In the genomic region with DNA sequence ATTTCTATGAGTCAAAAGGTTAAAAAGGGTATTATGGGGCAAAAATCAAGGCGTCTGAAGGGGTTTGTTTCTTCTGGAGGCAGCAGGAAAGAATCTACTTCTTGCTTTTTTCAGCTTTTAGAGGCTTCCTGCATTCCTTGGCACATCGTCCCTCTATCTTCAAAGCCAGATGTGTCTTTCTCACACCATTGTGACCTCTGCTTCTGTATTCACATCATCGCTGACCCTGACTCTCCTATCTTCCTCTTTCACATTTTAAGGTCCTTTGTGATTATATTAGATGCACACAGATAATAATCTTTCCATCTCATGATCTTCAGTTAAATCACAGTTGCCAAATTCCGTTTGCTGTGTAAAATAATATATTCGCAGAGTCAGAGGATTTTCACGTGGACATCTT, we compare ENCODE assay signal across 19 cellular contexts.
DNase-seq lines count a peak whose midpoint lies in the region; FAIRE-seq and TF ChIP-seq lines count a peak whose summit lies in the region.
"Had no signal": no experiment of that assay in that cellular context is flagged by ENCODE, and none has a peak within 500 bp of the region (broad histone marks: within the 10 kb centered on the region; RNA-seq: fewer than 3 reads in every experiment).

No MANE protein-coding gene starts in this region.

- H3K27ac ChIP-seq in mesendoderm (ENCODE audit: low read depth, low read length) (no peak overlapping the region), ovary (no peak overlapping the region)
- H3K27ac ChIP-seq: C4-2B, GM23248 had no signal

- H3K79me1 ChIP-seq in mesendoderm (ENCODE audit: low read length): no peaks in the 10 kb centered on the region

- no peak overlapping the region for H2BK5ac ChIP-seq in mesendoderm (ENCODE audit: low read length)

- WGBS in mesendoderm (ENCODE audit: extremely low coverage, insufficient coverage, low lambda C conversion rate): no CpG with 5 or more reads among the region's 6 CpGs
- 40 to 53% (median 43%) methylated on average over 6 of the region's 6 CpGs for WGBS in ovary, 3 donors

- H4K8ac ChIP-seq in mesendoderm (ENCODE audit: low read depth, low read length): no peak overlapping the region

- no peaks in the 10 kb centered on the region for H3K27me3 ChIP-seq in mesendoderm (ENCODE audit: insufficient read depth, low read length, poor library complexity)
- H3K27me3 ChIP-seq in ovary: no peaks in the 10 kb centered on the region

- no peak overlapping the region for H3K4me2 ChIP-seq in mesendoderm (ENCODE audit: low read length)

- H3K79me2 ChIP-seq in mesendoderm (ENCODE audit: control insufficient read depth, insufficient read depth, low read length): no peaks in the 10 kb centered on the region

- no peak for FAIRE-seq in GM12891 (lab: Jason Lieb, UNC)
- FAIRE-seq: A204.1, GM12878, GM18507 had no signal

- H3K4me3 ChIP-seq in mesendoderm (ENCODE audit: low read length): no peak overlapping the region
- H3K4me3 ChIP-seq in ovary: no peak overlapping the region
- H3K4me3 ChIP-seq: GM12878, GM23248, HAP-1 had no signal

- H3K56ac ChIP-seq in mesendoderm (ENCODE audit: low read length): no peak overlapping the region

- no peak for TF ChIP-seq CTCF in ovary (IDR thresholded peaks at IDR 0.05)

- DNase-seq in OCI-M1 (lab: John Stamatoyannopoulos, UW): peak; percentile 60
- DNase-seq in dermis microvascular lymphatic vessel endothelial cell (ENCODE audit: low read depth in 2 of 2): peak; percentile 85 to 91
- DNase-seq in mesendoderm: peak; percentile 0
- DNase-seq in GM12891 (ENCODE audit: insufficient read length, low spot score): no peak
- no peak for DNase-seq in ovary
- no peak for DNase-seq in stimulated activated CD4-positive, alpha-beta T cell treated with anti-CD3 and anti-CD28 coated beads, Interleukin-2, amount 100 ng/mL, for 24 hours
- DNase-seq: AML-193; Calu3; CD4-positive, alpha-beta memory T cell; DMS 273 treated with DMSO at 0.1 percent for 48 hours; DMS53; DND-41; EL; GM23248 had no signal

- no peak overlapping the region for H3K23ac ChIP-seq in mesendoderm (ENCODE audit: low read length)

- no peak overlapping the region for H3K4ac ChIP-seq in mesendoderm (ENCODE audit: low read depth, low read length)

- H3K9me3 ChIP-seq in ovary: no peaks in the 10 kb centered on the region
- H3K9me3 ChIP-seq: HAP-1 had no signal

- no peak for TF ChIP-seq EP300 in ovary (IDR thresholded peaks at IDR 0.05)

- H3K4me1 ChIP-seq in mesendoderm (ENCODE audit: control insufficient read depth, low read depth, low read length) (no peaks in the 10 kb centered on the region), ovary (ENCODE audit: insufficient read depth) (no peaks in the 10 kb centered on the region)
- H3K4me1 ChIP-seq: HAP-1 had no signal

- H4K5ac ChIP-seq in mesendoderm (ENCODE audit: low read length): no peak overlapping the region

- intact Hi-C loops in ovary (cut with DNase I): loop anchor here in 1 of 4 donors (10.0 kb wide), 1 partner anchor 216 kb away; no protein-coding TSS in a partner anchor

- H2BK15ac ChIP-seq in mesendoderm (replicated peaks; ENCODE audit: low read depth): no peak overlapping the region

- TF ChIP-seq POLR2A in GM12891 (IDR thresholded peaks at IDR 0.05; ENCODE audit: low read depth, low read length): no peak
- TF ChIP-seq POLR2A in ovary (IDR thresholded peaks at IDR 0.05): no peak

- no peak overlapping the region for H3K18ac ChIP-seq in mesendoderm (ENCODE audit: low read length)

- H3K36me3 ChIP-seq in mesendoderm (ENCODE audit: control insufficient read depth, insufficient read depth, low read length) (no peaks in the 10 kb centered on the region), ovary (no peaks in the 10 kb centered on the region)
- H3K36me3 ChIP-seq: HAP-1 had no signal

- H2AK5ac ChIP-seq in mesendoderm (ENCODE audit: low read length): no peak overlapping the region

- no peak overlapping the region for H3K9ac ChIP-seq in mesendoderm (ENCODE audit: low read length)
- H3K9ac ChIP-seq: GM23248 had no signal

- no peak overlapping the region for H2BK120ac ChIP-seq in mesendoderm (ENCODE audit: low read depth, low read length)

TF ChIP-seq in GM12891, 5 proteins besides CTCF, POLR2A, EP300 and RAD21:
- TF ChIP-seq POU2F2 (IDR thresholded peaks at IDR 0.05; ENCODE audit: low read depth, low read length) (no peak), SPI1 (IDR thresholded peaks at IDR 0.05; ENCODE audit: low read depth, low read length) (no peak), PAX5 (IDR thresholded peaks at IDR 0.05; ENCODE audit: insufficient read depth, low read length, severe bottlenecking) (no peak), TAF1 (IDR thresholded peaks at IDR 0.05; ENCODE audit: low read depth, low read length) (no peak), POLR2AphosphoS5 (IDR thresholded peaks at IDR 0.05; ENCODE audit: low read depth, low read length) (no peak)

Comparison
In these comparisons a context has a peak if more than half of its experiments do, and no peak if none do; other contexts are left out.
1. DNase-seq: peak in OCI-M1 (single experiment), dermis microvascular lymphatic vessel endothelial cell (2 of 2) and mesendoderm (single experiment); none in GM12891 (single experiment), ovary (0 of 5) and stimulated activated CD4-positive, alpha-beta T cell treated with anti-CD3 and anti-CD28 coated beads, Interleukin-2, amount 100 ng/mL, for 24 hours (0 of 2).